Comparison of ENCODE assay signal across 8 cellular contexts in genomic region chr7:101251871-101252659, GRCh38. TPM values are rescaled to one million over a fixed set of nuclear protein-coding genes. Genes with fewer than 3 reads are reported as not detected.
DNase-seq lines count a peak whose midpoint lies in the region; ATAC-seq, FAIRE-seq and TF ChIP-seq lines count a peak whose summit lies in the region.

No MANE protein-coding gene starts in this region.

- TSS peak; percentile 79 for BruUV-seq in HepG2 (replicated peaks; lab: Mats Ljungman, UMichigan)

- peak; percentile 73 to 82 for TF ChIP-seq POLR2A in HepG2 (IDR thresholded peaks at IDR 0.05; ENCODE audit: insufficient read depth in 1 of 2, low read depth in 2 of 2, low read length in 2 of 2)

- H3K4me2 ChIP-seq in HepG2 (ENCODE audit: low read depth, low read length): peak overlapping the region; percentile 89

- WGBS in HepG2 (ENCODE audit: low lambda C conversion rate): under 1% methylated on average over 43 of the region's 55 CpGs

- peak overlapping the region; percentile 76 for H3K27ac ChIP-seq in CD4-positive, alpha-beta T cell (ENCODE audit: low read depth, low read length)
- H3K27ac ChIP-seq in HepG2 (ENCODE audit: extremely low read length, insufficient read depth, low read length): peak overlapping the region; percentile 76

- no peak for TF ChIP-seq RAD21 in HepG2 (CRISPR knock-in tag; IDR thresholded peaks at IDR 0.05)

- FAIRE-seq in HepG2 (lab: Jason Lieb, UNC): peak; percentile 92

- H4K20me1 ChIP-seq in HepG2 (ENCODE audit: insufficient read depth, low read length): peaks cover 3% of the 10 kb centered on the region; the same call in 1 of the 2 replicates

- intact Hi-C loops in CD4-positive, alpha-beta T cell (cut with DNase I, micrococcal nuclease): loop anchor here (1.0 to 10.0 kb wide), 5 partner anchors 8 to 817 kb away; partner anchors contain the start of genes IFT22 (in 1 of the 2), PPP1R35 (in 1 of the 2), VGF (in 1 of the 2) and ZNHIT1 (in 1 of the 2)
- intact Hi-C loops in activated CD4-positive, alpha-beta memory T cell treated with anti-CD3 and anti-CD28 coated beads for 36 hours (cut with micrococcal nuclease): loop anchor here (1.0 to 5.0 kb wide), 3 partner anchors 8 to 1750 kb away; partner anchors contain the start of genes ZKSCAN5 and ZNF394
- intact Hi-C loops in HepG2 (cut with micrococcal nuclease; ENCODE audit: unreplicated experiment): no loop called here

- DNase-seq in CD4-positive, alpha-beta T cell: peak; percentile 96 to 100 (median 98)
- DNase-seq in NCI-H82 (lab: John Stamatoyannopoulos, UW) (peak; percentile 98), dermis microvascular lymphatic vessel endothelial cell (ENCODE audit: low read depth in 2 of 2) (peak; percentile 96 to 99), HepG2 (ENCODE audit: low spot score) (peak; percentile 95)
- peak; percentile 99 for DNase-seq in activated CD4-positive, alpha-beta memory T cell treated with anti-CD3 and anti-CD28 coated beads for 36 hours
- peak; percentile 97 to 98 for DNase-seq in stimulated activated CD4-positive, alpha-beta T cell treated with anti-CD3 and anti-CD28 coated beads, Interleukin-2, amount 100 ng/mL, for 48 hours

- H3K36me3 ChIP-seq in HepG2 (replicated peaks in 1 of 2; ENCODE audit: control insufficient read depth in 1 of 2, insufficient read depth in 2 of 2, low read length in 2 of 2): peaks cover 2 to 11% of the 10 kb centered on the region in 2 experiments; a peak in 1 of 5 replicates

- peak overlapping the region; percentile 98 for H3K4me3 Mint-ChIP-seq in CD4-positive, alpha-beta T cell
- peak overlapping the region; percentile 95 for H3K4me3 Mint-ChIP-seq in activated CD4-positive, alpha-beta memory T cell treated with anti-CD3 and anti-CD28 coated beads for 36 hours

- peak overlapping the region; percentile 82 for H2AFZ ChIP-seq in HepG2 (ENCODE audit: low read length)

- no peaks in the 10 kb centered on the region for H3K9me3 Mint-ChIP-seq in CD4-positive, alpha-beta T cell
- no peaks in the 10 kb centered on the region for H3K9me3 Mint-ChIP-seq in activated CD4-positive, alpha-beta memory T cell treated with anti-CD3 and anti-CD28 coated beads for 36 hours

- CTCF ChIA-PET in CD4-positive, alpha-beta T cell (lab: Charles Lee): interaction anchor here (1.2 to 4.1 kb wide), 3 partner anchors 8 to 108 kb away, joined by 5 to 16 read pairs (median 5); no protein-coding TSS in a partner anchor
- CTCF ChIA-PET in activated CD4-positive, alpha-beta memory T cell treated with anti-CD3 and anti-CD28 coated beads for 36 hours (lab: Charles Lee): interaction anchor here (1.0 to 4.4 kb wide), 7 partner anchors 8 to 108 kb away, joined by 3 to 31 read pairs (median 6); partner anchors contain the start of genes FIS1, PLOD3 and ZNHIT1
- CTCF ChIA-PET in HepG2 (lab: Yijun Ruan, JAX; ENCODE audit: low intra/inter-chr PET ratio, low total read pairs): no interaction called here

- no peak for TF ChIP-seq CTCF in CD4-positive, alpha-beta T cell (IDR thresholded peaks at IDR 0.05)
- no peak for TF ChIP-seq CTCF in HepG2 (CRISPR knock-in tag; IDR thresholded peaks at IDR 0.05)

- H3K9me3 ChIP-seq in CD4-positive, alpha-beta T cell (ENCODE audit: control insufficient read depth, low read length): no peaks in the 10 kb centered on the region
- H3K9me3 ChIP-seq in HepG2 (ENCODE audit: low read length): no peaks in the 10 kb centered on the region

- peaks cover 5% of the 10 kb centered on the region for H3K27me3 Mint-ChIP-seq in CD4-positive, alpha-beta T cell
- peaks cover 3% of the 10 kb centered on the region for H3K27me3 Mint-ChIP-seq in activated CD4-positive, alpha-beta memory T cell treated with anti-CD3 and anti-CD28 coated beads for 36 hours

- peaks cover 38% of the 10 kb centered on the region for H3K4me1 Mint-ChIP-seq in CD4-positive, alpha-beta T cell (ENCODE audit: low read depth)
- H3K4me1 Mint-ChIP-seq in activated CD4-positive, alpha-beta memory T cell treated with anti-CD3 and anti-CD28 coated beads for 36 hours (ENCODE audit: low read depth): peaks cover 20% of the 10 kb centered on the region

- TF ChIP-seq EP300 in HepG2 (IDR thresholded peaks at IDR 0.05; ENCODE audit: low read depth in 2 of 2, low read length in 2 of 2): no peak
- TF ChIP-seq EP300 in HepG2 (CRISPR knock-in tag; IDR thresholded peaks at IDR 0.05; ENCODE audit: borderline replicate concordance): no peak

- H3K27ac Mint-ChIP-seq in CD4-positive, alpha-beta T cell: peak overlapping the region; percentile 88
- H3K27ac Mint-ChIP-seq in activated CD4-positive, alpha-beta memory T cell treated with anti-CD3 and anti-CD28 coated beads for 36 hours: peak overlapping the region; percentile 92

- H3K79me2 ChIP-seq in HepG2 (ENCODE audit: insufficient read depth, low read length): peaks cover 24% of the 10 kb centered on the region

- H3K4me3 ChIP-seq in HepG2 (replicated peaks in 1 of 3; ENCODE audit: insufficient read depth in 1 of 3, low read depth in 2 of 3, low read length in 3 of 3): peak overlapping the region; percentile 86 to 99 (median 98)

- peaks cover 22% of the 10 kb centered on the region for H3K36me3 Mint-ChIP-seq in CD4-positive, alpha-beta T cell (ENCODE audit: low read depth)
- H3K36me3 Mint-ChIP-seq in activated CD4-positive, alpha-beta memory T cell treated with anti-CD3 and anti-CD28 coated beads for 36 hours: peaks cover 10% of the 10 kb centered on the region

- ATAC-seq in CD4-positive, alpha-beta T cell (ENCODE audit: poor library complexity): peak; percentile 97
- ATAC-seq in GM19452 (IDR thresholded peaks at IDR 0.05; ENCODE audit: unreplicated experiment) (peak; percentile 92), HG03575 (IDR thresholded peaks at IDR 0.05; ENCODE audit: extremely low read depth, insufficient number of reproducible peaks, low FRiP score, unreplicated experiment) (peak; percentile 53), HepG2 (peak; percentile 99)

- peak overlapping the region; percentile 84 for H3K9ac ChIP-seq in HepG2 (ENCODE audit: insufficient read depth, low read depth, low read length)

- no peaks in the 10 kb centered on the region for H3K27me3 ChIP-seq in CD4-positive, alpha-beta T cell (ENCODE audit: control insufficient read depth, insufficient read depth, low read length)
- no peaks in the 10 kb centered on the region; a peak in 2 of 5 replicates for H3K27me3 ChIP-seq in HepG2 (ENCODE audit: control insufficient read depth in 1 of 2, insufficient read depth in 2 of 2, low read length in 2 of 2)

- POLR2A ChIA-PET in CD4-positive, alpha-beta T cell (lab: Charles Lee): interaction anchor here (0.6 to 5.9 kb wide), 10 partner anchors 8 to 1111 kb away, joined by 3 to 30 read pairs (median 4); partner anchors contain the start of genes PLOD3, SRRT, TRIM56 and UFSP1
- POLR2A ChIA-PET in activated CD4-positive, alpha-beta memory T cell treated with anti-CD3 and anti-CD28 coated beads for 36 hours (lab: Charles Lee): interaction anchor here (0.6 to 3.8 kb wide), 4 partner anchors 8 to 167 kb away, joined by 3 to 13 read pairs (median 4); partner anchors contain the start of genes PLOD3, TRIM56 and ZNHIT1
- POLR2A ChIA-PET in HepG2 (lab: Yijun Ruan, JAX): interaction anchor here (0.6 to 2.3 kb wide), 10 partner anchors 9 to 1763 kb away, joined by 3 to 25 read pairs (median 4); partner anchors contain the start of genes CLDN15, IFT22, MOGAT3 and PLOD3

- in situ Hi-C loops in HepG2 (cut with HindIII; ENCODE audit: extremely low pct_ligation_motif_present, low pct_unique_long_range_greater_than_20kb): no loop called here

- peaks cover 14% of the 10 kb centered on the region for H3K4me1 ChIP-seq in HepG2 (ENCODE audit: insufficient read depth, low read length)

RNA-seq across cellular contexts. Expression of gene FIS1, which starts 7.2 kb away (rescaled TPM):
- total RNA-seq in CD4-positive, alpha-beta T cell: 10 to 100 TPM; 81.2 to 82.3 TPM
- total RNA-seq in activated CD4-positive, alpha-beta memory T cell treated with anti-CD3 and anti-CD28 coated beads for 36 hours: 10 to 100 TPM; 96.1 to 98.7 TPM
- total RNA-seq in dermis microvascular lymphatic vessel endothelial cell (162 and 217 TPM in 2 replicates), HepG2 (2016; rRNA removed; fragmentation: Illumina TruSeq; extraction: Trizol) (97.5 and 122 TPM in 2 replicates)
- total RNA-seq in HepG2 (2016; cell fraction: cytosol; rRNA removed; fragmentation: Illumina TruSeq; extraction: Trizol; ENCODE audit: low read depth): 100 and 125 TPM in 2 replicates
- total RNA-seq in HepG2 (2016; cell fraction: insoluble cytoplasmic fraction; rRNA removed; fragmentation: Illumina TruSeq; extraction: Trizol): 102 and 131 TPM in 2 replicates
- total RNA-seq in HepG2 (2016; cell fraction: membrane; rRNA removed; fragmentation: Illumina TruSeq; extraction: Trizol): 121 and 149 TPM in 2 replicates
- total RNA-seq in HepG2 (2016; cell fraction: nucleus; rRNA removed; fragmentation: Illumina TruSeq; extraction: Trizol): 45.4 and 52.1 TPM in 2 replicates
- polyA plus RNA-seq in HepG2 (2011; rRNA removed): 97.5 and 101 TPM in 2 replicates
- 160 and 210 TPM in 2 replicates for polyA plus RNA-seq in HepG2 (2011; cell fraction: cytosol; rRNA removed)
- 129 and 133 TPM in 2 replicates for polyA plus RNA-seq in HepG2 (2011; cell fraction: nucleus; rRNA removed)
- 51.7 and 63.6 TPM in 2 replicates for polyA plus RNA-seq in HepG2 (2012)
- polyA plus RNA-seq in HepG2 (2016; cell fraction: cytosol; fragmentation: Illumina TruSeq; extraction: Trizol; ENCODE audit: low read depth): 123 and 156 TPM in 2 replicates
- polyA plus RNA-seq in HepG2 (2016; cell fraction: insoluble cytoplasmic fraction; fragmentation: Illumina TruSeq; extraction: Trizol; ENCODE audit: low read depth): 123 and 128 TPM in 2 replicates
- polyA plus RNA-seq in HepG2 (2016; cell fraction: membrane; fragmentation: Illumina TruSeq; extraction: Trizol; ENCODE audit: low read depth): 120 and 131 TPM in 2 replicates
- 87.9 and 91.1 TPM in 2 replicates for polyA plus RNA-seq in HepG2 (2016; cell fraction: nucleus; fragmentation: Illumina TruSeq; extraction: Trizol; ENCODE audit: insufficient read depth, low read depth)
- 39.1 and 61.0 TPM in 2 replicates for polyA minus RNA-seq in HepG2 (2011; rRNA and poly(A)+ RNA removed; ENCODE audit: low replicate concordance)
- 19.9 and 20.4 TPM in 2 replicates for polyA minus RNA-seq in HepG2 (2011; cell fraction: cytosol; rRNA and poly(A)+ RNA removed)
- 35.4 and 38.3 TPM in 2 replicates for polyA minus RNA-seq in HepG2 (2011; cell fraction: nucleus; rRNA and poly(A)+ RNA removed)

RNA-seq across cellular contexts. Expression of gene CLDN15, which starts 14.5 kb away (rescaled TPM):
- total RNA-seq in CD4-positive, alpha-beta T cell: 10 to 100 TPM; 12.6 to 15.2 TPM
- total RNA-seq in activated CD4-positive, alpha-beta memory T cell treated with anti-CD3 and anti-CD28 coated beads for 36 hours: 10 to 100 TPM; 12.2 to 13.7 TPM
- total RNA-seq in dermis microvascular lymphatic vessel endothelial cell (2.1 and 3.2 TPM in 2 replicates), HepG2 (2016; rRNA removed; fragmentation: Illumina TruSeq; extraction: Trizol) (2.2 and 7.1 TPM in 2 replicates)
- total RNA-seq in HepG2 (2016; cell fraction: cytosol; rRNA removed; fragmentation: Illumina TruSeq; extraction: Trizol; ENCODE audit: low read depth): 1.6 and 1.9 TPM in 2 replicates
- total RNA-seq in HepG2 (2016; cell fraction: insoluble cytoplasmic fraction; rRNA removed; fragmentation: Illumina TruSeq; extraction: Trizol): 1.7 and 7.0 TPM in 2 replicates
- total RNA-seq in HepG2 (2016; cell fraction: membrane; rRNA removed; fragmentation: Illumina TruSeq; extraction: Trizol): 2.3 and 3.3 TPM in 2 replicates
- total RNA-seq in HepG2 (2016; cell fraction: nucleus; rRNA removed; fragmentation: Illumina TruSeq; extraction: Trizol): 8.2 and 12.3 TPM in 2 replicates
- 17.8 and 20.6 TPM in 2 replicates for polyA plus RNA-seq in HepG2 (2011; rRNA removed)
- polyA plus RNA-seq in HepG2 (2011; cell fraction: cytosol; rRNA removed): 5.9 and 8.1 TPM in 2 replicates
- 79.5 and 89.0 TPM in 2 replicates for polyA plus RNA-seq in HepG2 (2011; cell fraction: nucleus; rRNA removed)
- polyA plus RNA-seq in HepG2 (2012): 7.2 and 11.3 TPM in 2 replicates
- 1.8 and 1.9 TPM in 2 replicates for polyA plus RNA-seq in HepG2 (2016; cell fraction: cytosol; fragmentation: Illumina TruSeq; extraction: Trizol; ENCODE audit: low read depth)
- 2.5 and 3.3 TPM in 2 replicates for polyA plus RNA-seq in HepG2 (2016; cell fraction: insoluble cytoplasmic fraction; fragmentation: Illumina TruSeq; extraction: Trizol; ENCODE audit: low read depth)
- 2.7 and 4.4 TPM in 2 replicates for polyA plus RNA-seq in HepG2 (2016; cell fraction: membrane; fragmentation: Illumina TruSeq; extraction: Trizol; ENCODE audit: low read depth)
- 36.5 and 40.0 TPM in 2 replicates for polyA plus RNA-seq in HepG2 (2016; cell fraction: nucleus; fragmentation: Illumina TruSeq; extraction: Trizol; ENCODE audit: insufficient read depth, low read depth)
- polyA minus RNA-seq in HepG2 (2011; rRNA and poly(A)+ RNA removed; ENCODE audit: low replicate concordance): 15.5 and 16.2 TPM in 2 replicates
- 2.0 and 3.3 TPM in 2 replicates for polyA minus RNA-seq in HepG2 (2011; cell fraction: cytosol; rRNA and poly(A)+ RNA removed)
- 18.2 TPM in 2 replicates for polyA minus RNA-seq in HepG2 (2011; cell fraction: nucleus; rRNA and poly(A)+ RNA removed)

RNA-seq across cellular contexts. Expression of gene ZNHIT1, which starts 34.1 kb away (rescaled TPM):
- 10 to 100 TPM; 28.4 to 30.6 TPM for total RNA-seq in CD4-positive, alpha-beta T cell
- total RNA-seq in activated CD4-positive, alpha-beta memory T cell treated with anti-CD3 and anti-CD28 coated beads for 36 hours: 10 to 100 TPM; 40.2 to 42.8 TPM
- 71.7 and 83.1 TPM in 2 replicates for total RNA-seq in dermis microvascular lymphatic vessel endothelial cell
- 64.5 and 66.5 TPM in 2 replicates for total RNA-seq in HepG2 (2016; rRNA removed; fragmentation: Illumina TruSeq; extraction: Trizol)
- 64.0 and 69.5 TPM in 2 replicates for total RNA-seq in HepG2 (2016; cell fraction: cytosol; rRNA removed; fragmentation: Illumina TruSeq; extraction: Trizol; ENCODE audit: low read depth)
- total RNA-seq in HepG2 (2016; cell fraction: insoluble cytoplasmic fraction; rRNA removed; fragmentation: Illumina TruSeq; extraction: Trizol): 68.4 and 76.1 TPM in 2 replicates
- 53.8 and 60.2 TPM in 2 replicates for total RNA-seq in HepG2 (2016; cell fraction: membrane; rRNA removed; fragmentation: Illumina TruSeq; extraction: Trizol)
- total RNA-seq in HepG2 (2016; cell fraction: nucleus; rRNA removed; fragmentation: Illumina TruSeq; extraction: Trizol): 26.8 and 31.3 TPM in 2 replicates
- polyA plus RNA-seq in HepG2 (2011; rRNA removed): 32.5 and 36.8 TPM in 2 replicates
- polyA plus RNA-seq in HepG2 (2011; cell fraction: cytosol; rRNA removed): 42.7 and 52.4 TPM in 2 replicates
- polyA plus RNA-seq in HepG2 (2011; cell fraction: nucleus; rRNA removed): 23.5 and 25.9 TPM in 2 replicates
- polyA plus RNA-seq in HepG2 (2012): 41.6 and 44.7 TPM in 2 replicates
- polyA plus RNA-seq in HepG2 (2016; cell fraction: cytosol; fragmentation: Illumina TruSeq; extraction: Trizol; ENCODE audit: low read depth): 71.9 and 73.7 TPM in 2 replicates
- 68.8 and 69.1 TPM in 2 replicates for polyA plus RNA-seq in HepG2 (2016; cell fraction: insoluble cytoplasmic fraction; fragmentation: Illumina TruSeq; extraction: Trizol; ENCODE audit: low read depth)
- 47.5 and 51.9 TPM in 2 replicates for polyA plus RNA-seq in HepG2 (2016; cell fraction: membrane; fragmentation: Illumina TruSeq; extraction: Trizol; ENCODE audit: low read depth)
- polyA plus RNA-seq in HepG2 (2016; cell fraction: nucleus; fragmentation: Illumina TruSeq; extraction: Trizol; ENCODE audit: insufficient read depth, low read depth): 57.2 and 62.8 TPM in 2 replicates
- polyA minus RNA-seq in HepG2 (2011; rRNA and poly(A)+ RNA removed; ENCODE audit: low replicate concordance): 23.4 and 35.9 TPM in 2 replicates
- polyA minus RNA-seq in HepG2 (2011; cell fraction: cytosol; rRNA and poly(A)+ RNA removed): 21.7 and 22.1 TPM in 2 replicates
- polyA minus RNA-seq in HepG2 (2011; cell fraction: nucleus; rRNA and poly(A)+ RNA removed): 5.4 and 6.3 TPM in 2 replicates

RNA-seq across cellular contexts. Expression of gene PLOD3, which starts 34.7 kb away (rescaled TPM):
- total RNA-seq in CD4-positive, alpha-beta T cell: 10 to 100 TPM; 13.8 to 15.9 TPM
- 10 to 100 TPM; 37.1 to 43.4 TPM for total RNA-seq in activated CD4-positive, alpha-beta memory T cell treated with anti-CD3 and anti-CD28 coated beads for 36 hours
- total RNA-seq in dermis microvascular lymphatic vessel endothelial cell: 27.2 and 35.4 TPM in 2 replicates
- 22.2 and 67.4 TPM in 2 replicates for total RNA-seq in HepG2 (2016; rRNA removed; fragmentation: Illumina TruSeq; extraction: Trizol)
- 23.9 and 25.4 TPM in 2 replicates for total RNA-seq in HepG2 (2016; cell fraction: cytosol; rRNA removed; fragmentation: Illumina TruSeq; extraction: Trizol; ENCODE audit: low read depth)
- 20.2 and 72.6 TPM in 2 replicates for total RNA-seq in HepG2 (2016; cell fraction: insoluble cytoplasmic fraction; rRNA removed; fragmentation: Illumina TruSeq; extraction: Trizol)
- total RNA-seq in HepG2 (2016; cell fraction: membrane; rRNA removed; fragmentation: Illumina TruSeq; extraction: Trizol): 24.4 and 25.4 TPM in 2 replicates
- 63.9 and 86.6 TPM in 2 replicates for total RNA-seq in HepG2 (2016; cell fraction: nucleus; rRNA removed; fragmentation: Illumina TruSeq; extraction: Trizol)
- 65.8 and 69.0 TPM in 2 replicates for polyA plus RNA-seq in HepG2 (2011; rRNA removed)
- 46.3 and 69.3 TPM in 2 replicates for polyA plus RNA-seq in HepG2 (2011; cell fraction: cytosol; rRNA removed)
- polyA plus RNA-seq in HepG2 (2011; cell fraction: nucleus; rRNA removed): 162 and 195 TPM in 2 replicates
- 53.0 and 94.8 TPM in 2 replicates for polyA plus RNA-seq in HepG2 (2012)
- polyA plus RNA-seq in HepG2 (2016; cell fraction: cytosol; fragmentation: Illumina TruSeq; extraction: Trizol; ENCODE audit: low read depth): 12.2 and 13.8 TPM in 2 replicates
- polyA plus RNA-seq in HepG2 (2016; cell fraction: insoluble cytoplasmic fraction; fragmentation: Illumina TruSeq; extraction: Trizol; ENCODE audit: low read depth): 27.9 and 38.5 TPM in 2 replicates
- polyA plus RNA-seq in HepG2 (2016; cell fraction: membrane; fragmentation: Illumina TruSeq; extraction: Trizol; ENCODE audit: low read depth): 21.2 and 23.4 TPM in 2 replicates
- polyA plus RNA-seq in HepG2 (2016; cell fraction: nucleus; fragmentation: Illumina TruSeq; extraction: Trizol; ENCODE audit: insufficient read depth, low read depth): 217 and 227 TPM in 2 replicates
- 44.4 and 96.8 TPM in 2 replicates for polyA minus RNA-seq in HepG2 (2011; rRNA and poly(A)+ RNA removed; ENCODE audit: low replicate concordance)
- 55.0 and 69.8 TPM in 2 replicates for polyA minus RNA-seq in HepG2 (2011; cell fraction: cytosol; rRNA and poly(A)+ RNA removed)
- polyA minus RNA-seq in HepG2 (2011; cell fraction: nucleus; rRNA and poly(A)+ RNA removed): 37.7 and 50.2 TPM in 2 replicates

RNA-seq across cellular contexts. Expression of gene MOGAT3, which starts 51.2 kb away (rescaled TPM):
- total RNA-seq in CD4-positive, alpha-beta T cell: under 1 TPM in 1 of 2 experiments, not detected in 1; 0.11 TPM
- not detected for total RNA-seq in activated CD4-positive, alpha-beta memory T cell treated with anti-CD3 and anti-CD28 coated beads for 36 hours
- total RNA-seq in dermis microvascular lymphatic vessel endothelial cell: not detected in 2 replicates
- total RNA-seq in HepG2 (2016; rRNA removed; fragmentation: Illumina TruSeq; extraction: Trizol): 5.5 and 22.5 TPM in 2 replicates
- 4.9 TPM in 2 replicates for total RNA-seq in HepG2 (2016; cell fraction: cytosol; rRNA removed; fragmentation: Illumina TruSeq; extraction: Trizol; ENCODE audit: low read depth)
- total RNA-seq in HepG2 (2016; cell fraction: insoluble cytoplasmic fraction; rRNA removed; fragmentation: Illumina TruSeq; extraction: Trizol): 5.7 and 22.7 TPM in 2 replicates
- total RNA-seq in HepG2 (2016; cell fraction: membrane; rRNA removed; fragmentation: Illumina TruSeq; extraction: Trizol): 4.8 and 5.0 TPM in 2 replicates
- total RNA-seq in HepG2 (2016; cell fraction: nucleus; rRNA removed; fragmentation: Illumina TruSeq; extraction: Trizol): 38.2 and 46.4 TPM in 2 replicates
- 30.5 and 39.2 TPM in 2 replicates for polyA plus RNA-seq in HepG2 (2011; rRNA removed)
- polyA plus RNA-seq in HepG2 (2011; cell fraction: cytosol; rRNA removed): 16.6 and 17.2 TPM in 2 replicates
- polyA plus RNA-seq in HepG2 (2011; cell fraction: nucleus; rRNA removed): 82.9 and 84.5 TPM in 2 replicates
- 17.1 and 24.2 TPM in 2 replicates for polyA plus RNA-seq in HepG2 (2012)
- polyA plus RNA-seq in HepG2 (2016; cell fraction: cytosol; fragmentation: Illumina TruSeq; extraction: Trizol; ENCODE audit: low read depth): 1.8 and 2.5 TPM in 2 replicates
- 5.6 and 6.9 TPM in 2 replicates for polyA plus RNA-seq in HepG2 (2016; cell fraction: insoluble cytoplasmic fraction; fragmentation: Illumina TruSeq; extraction: Trizol; ENCODE audit: low read depth)
- polyA plus RNA-seq in HepG2 (2016; cell fraction: membrane; fragmentation: Illumina TruSeq; extraction: Trizol; ENCODE audit: low read depth): 2.9 and 3.0 TPM in 2 replicates
- 38.7 and 42.5 TPM in 2 replicates for polyA plus RNA-seq in HepG2 (2016; cell fraction: nucleus; fragmentation: Illumina TruSeq; extraction: Trizol; ENCODE audit: insufficient read depth, low read depth)
- 121 TPM in 1 of 2 replicates, not detected in the other for polyA minus RNA-seq in HepG2 (2011; rRNA and poly(A)+ RNA removed; ENCODE audit: low replicate concordance)
- 14.9 and 15.6 TPM in 2 replicates for polyA minus RNA-seq in HepG2 (2011; cell fraction: cytosol; rRNA and poly(A)+ RNA removed)
- 233 and 284 TPM in 2 replicates for polyA minus RNA-seq in HepG2 (2011; cell fraction: nucleus; rRNA and poly(A)+ RNA removed)

Comparison
In these comparisons a context has a peak if more than half of its experiments do, and no peak if none do; other contexts are left out.
1. Peak in every context shown above with its lines: DNase-seq, ATAC-seq, H3K4me3 ChIP-seq and H3K27ac ChIP-seq.